Comparison of ENCODE assay signal across 2 cellular contexts in the genomic region with DNA sequence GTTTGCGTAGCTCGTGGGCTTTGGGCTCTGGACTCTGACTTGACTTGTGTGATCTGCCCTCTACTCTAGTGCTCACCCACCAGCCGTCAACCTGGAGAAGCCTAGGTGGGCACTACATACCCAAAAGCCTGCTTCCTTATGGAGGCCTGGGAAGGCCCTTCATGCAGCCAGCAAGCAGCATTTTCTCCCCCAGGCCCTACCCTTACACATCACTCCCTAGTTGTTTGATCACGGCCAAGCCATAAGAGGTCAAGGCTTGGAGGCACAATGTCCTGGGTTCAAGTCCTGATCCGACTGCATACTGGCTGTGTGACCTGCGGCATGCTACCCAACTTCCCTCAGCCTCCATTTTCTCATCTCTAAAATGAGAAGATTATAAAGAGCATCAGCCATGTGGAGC.
TF ChIP-seq lines count a peak whose summit lies in the region.

No MANE protein-coding gene starts in this region.

TF ChIP-seq in GM23338, 12 proteins besides CTCF, POLR2A, EP300 and RAD21:
- TF ChIP-seq, protein P1, sequence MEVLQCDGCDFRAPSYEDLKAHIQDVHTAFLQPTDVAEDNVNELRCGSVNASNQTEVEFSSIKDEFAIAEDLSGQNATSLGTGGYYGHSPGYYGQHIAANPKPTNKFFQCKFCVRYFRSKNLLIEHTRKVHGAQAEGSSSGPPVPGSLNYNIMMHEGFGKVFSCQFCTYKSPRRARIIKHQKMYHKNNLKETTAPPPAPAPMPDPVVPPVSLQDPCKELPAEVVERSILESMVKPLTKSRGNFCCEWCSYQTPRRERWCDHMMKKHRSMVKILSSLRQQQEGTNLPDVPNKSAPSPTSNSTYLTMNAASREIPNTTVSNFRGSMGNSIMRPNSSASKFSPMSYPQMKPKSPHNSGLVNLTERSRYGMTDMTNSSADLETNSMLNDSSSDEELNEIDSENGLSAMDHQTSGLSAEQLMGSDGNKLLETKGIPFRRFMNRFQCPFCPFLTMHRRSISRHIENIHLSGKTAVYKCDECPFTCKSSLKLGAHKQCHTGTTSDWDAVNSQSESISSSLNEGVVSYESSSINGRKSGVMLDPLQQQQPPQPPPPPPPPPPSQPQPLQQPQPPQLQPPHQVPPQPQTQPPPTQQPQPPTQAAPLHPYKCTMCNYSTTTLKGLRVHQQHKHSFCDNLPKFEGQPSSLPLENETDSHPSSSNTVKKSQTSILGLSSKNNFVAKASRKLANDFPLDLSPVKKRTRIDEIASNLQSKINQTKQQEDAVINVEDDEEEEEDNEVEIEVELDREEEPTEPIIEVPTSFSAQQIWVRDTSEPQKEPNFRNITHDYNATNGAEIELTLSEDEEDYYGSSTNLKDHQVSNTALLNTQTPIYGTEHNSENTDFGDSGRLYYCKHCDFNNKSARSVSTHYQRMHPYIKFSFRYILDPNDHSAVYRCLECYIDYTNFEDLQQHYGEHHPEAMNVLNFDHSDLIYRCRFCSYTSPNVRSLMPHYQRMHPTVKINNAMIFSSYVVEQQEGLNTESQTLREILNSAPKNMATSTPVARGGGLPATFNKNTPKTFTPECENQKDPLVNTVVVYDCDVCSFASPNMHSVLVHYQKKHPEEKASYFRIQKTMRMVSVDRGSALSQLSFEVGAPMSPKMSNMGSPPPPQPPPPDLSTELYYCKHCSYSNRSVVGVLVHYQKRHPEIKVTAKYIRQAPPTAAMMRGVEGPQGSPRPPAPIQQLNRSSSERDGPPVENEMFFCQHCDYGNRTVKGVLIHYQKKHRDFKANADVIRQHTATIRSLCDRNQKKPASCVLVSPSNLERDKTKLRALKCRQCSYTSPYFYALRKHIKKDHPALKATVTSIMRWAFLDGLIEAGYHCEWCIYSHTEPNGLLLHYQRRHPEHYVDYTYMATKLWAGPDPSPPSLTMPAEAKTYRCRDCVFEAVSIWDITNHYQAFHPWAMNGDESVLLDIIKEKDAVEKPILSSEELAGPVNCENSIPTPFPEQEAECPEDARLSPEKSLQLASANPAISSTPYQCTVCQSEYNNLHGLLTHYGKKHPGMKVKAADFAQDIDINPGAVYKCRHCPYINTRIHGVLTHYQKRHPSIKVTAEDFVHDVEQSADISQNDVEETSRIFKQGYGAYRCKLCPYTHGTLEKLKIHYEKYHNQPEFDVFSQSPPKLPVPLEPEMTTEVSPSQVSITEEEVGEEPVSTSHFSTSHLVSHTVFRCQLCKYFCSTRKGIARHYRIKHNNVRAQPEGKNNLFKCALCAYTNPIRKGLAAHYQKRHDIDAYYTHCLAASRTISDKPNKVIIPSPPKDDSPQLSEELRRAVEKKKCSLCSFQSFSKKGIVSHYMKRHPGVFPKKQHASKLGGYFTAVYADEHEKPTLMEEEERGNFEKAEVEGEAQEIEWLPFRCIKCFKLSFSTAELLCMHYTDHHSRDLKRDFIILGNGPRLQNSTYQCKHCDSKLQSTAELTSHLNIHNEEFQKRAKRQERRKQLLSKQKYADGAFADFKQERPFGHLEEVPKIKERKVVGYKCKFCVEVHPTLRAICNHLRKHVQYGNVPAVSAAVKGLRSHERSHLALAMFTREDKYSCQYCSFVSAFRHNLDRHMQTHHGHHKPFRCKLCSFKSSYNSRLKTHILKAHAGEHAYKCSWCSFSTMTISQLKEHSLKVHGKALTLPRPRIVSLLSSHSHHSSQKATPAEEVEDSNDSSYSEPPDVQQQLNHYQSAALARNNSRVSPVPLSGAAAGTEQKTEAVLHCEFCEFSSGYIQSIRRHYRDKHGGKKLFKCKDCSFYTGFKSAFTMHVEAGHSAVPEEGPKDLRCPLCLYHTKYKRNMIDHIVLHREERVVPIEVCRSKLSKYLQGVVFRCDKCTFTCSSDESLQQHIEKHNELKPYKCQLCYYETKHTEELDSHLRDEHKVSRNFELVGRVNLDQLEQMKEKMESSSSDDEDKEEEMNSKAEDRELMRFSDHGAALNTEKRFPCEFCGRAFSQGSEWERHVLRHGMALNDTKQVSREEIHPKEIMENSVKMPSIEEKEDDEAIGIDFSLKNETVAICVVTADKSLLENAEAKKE (CRISPR knock-in tag; IDR thresholded peaks at IDR 0.05): no peak
- TF ChIP-seq ZNF331 (CRISPR knock-in tag; IDR thresholded peaks at IDR 0.05; ENCODE audit: low read depth): no peak
- TF ChIP-seq EZH2 (IDR thresholded peaks at IDR 0.05; ENCODE audit: low read depth, unreplicated experiment): no peak
- TF ChIP-seq JUNB (IDR thresholded peaks at IDR 0.05; ENCODE audit: unreplicated experiment): no peak
- TF ChIP-seq, protein P2, sequence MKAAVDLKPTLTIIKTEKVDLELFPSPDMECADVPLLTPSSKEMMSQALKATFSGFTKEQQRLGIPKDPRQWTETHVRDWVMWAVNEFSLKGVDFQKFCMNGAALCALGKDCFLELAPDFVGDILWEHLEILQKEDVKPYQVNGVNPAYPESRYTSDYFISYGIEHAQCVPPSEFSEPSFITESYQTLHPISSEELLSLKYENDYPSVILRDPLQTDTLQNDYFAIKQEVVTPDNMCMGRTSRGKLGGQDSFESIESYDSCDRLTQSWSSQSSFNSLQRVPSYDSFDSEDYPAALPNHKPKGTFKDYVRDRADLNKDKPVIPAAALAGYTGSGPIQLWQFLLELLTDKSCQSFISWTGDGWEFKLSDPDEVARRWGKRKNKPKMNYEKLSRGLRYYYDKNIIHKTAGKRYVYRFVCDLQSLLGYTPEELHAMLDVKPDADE (IDR thresholded peaks at IDR 0.05): no peak
- TF ChIP-seq ZNF114 (CRISPR knock-in tag; IDR thresholded peaks at IDR 0.05): no peak
- TF ChIP-seq EZH2phosphoT487 (IDR thresholded peaks at IDR 0.05; ENCODE audit: unreplicated experiment): no peak
- TF ChIP-seq NANOG (IDR thresholded peaks at IDR 0.05; ENCODE audit: borderline replicate concordance): no peak

TF ChIP-seq in WTC11, 78 proteins besides CTCF, POLR2A, EP300 and RAD21 (continued from another document):
- TF ChIP-seq, protein P3, sequence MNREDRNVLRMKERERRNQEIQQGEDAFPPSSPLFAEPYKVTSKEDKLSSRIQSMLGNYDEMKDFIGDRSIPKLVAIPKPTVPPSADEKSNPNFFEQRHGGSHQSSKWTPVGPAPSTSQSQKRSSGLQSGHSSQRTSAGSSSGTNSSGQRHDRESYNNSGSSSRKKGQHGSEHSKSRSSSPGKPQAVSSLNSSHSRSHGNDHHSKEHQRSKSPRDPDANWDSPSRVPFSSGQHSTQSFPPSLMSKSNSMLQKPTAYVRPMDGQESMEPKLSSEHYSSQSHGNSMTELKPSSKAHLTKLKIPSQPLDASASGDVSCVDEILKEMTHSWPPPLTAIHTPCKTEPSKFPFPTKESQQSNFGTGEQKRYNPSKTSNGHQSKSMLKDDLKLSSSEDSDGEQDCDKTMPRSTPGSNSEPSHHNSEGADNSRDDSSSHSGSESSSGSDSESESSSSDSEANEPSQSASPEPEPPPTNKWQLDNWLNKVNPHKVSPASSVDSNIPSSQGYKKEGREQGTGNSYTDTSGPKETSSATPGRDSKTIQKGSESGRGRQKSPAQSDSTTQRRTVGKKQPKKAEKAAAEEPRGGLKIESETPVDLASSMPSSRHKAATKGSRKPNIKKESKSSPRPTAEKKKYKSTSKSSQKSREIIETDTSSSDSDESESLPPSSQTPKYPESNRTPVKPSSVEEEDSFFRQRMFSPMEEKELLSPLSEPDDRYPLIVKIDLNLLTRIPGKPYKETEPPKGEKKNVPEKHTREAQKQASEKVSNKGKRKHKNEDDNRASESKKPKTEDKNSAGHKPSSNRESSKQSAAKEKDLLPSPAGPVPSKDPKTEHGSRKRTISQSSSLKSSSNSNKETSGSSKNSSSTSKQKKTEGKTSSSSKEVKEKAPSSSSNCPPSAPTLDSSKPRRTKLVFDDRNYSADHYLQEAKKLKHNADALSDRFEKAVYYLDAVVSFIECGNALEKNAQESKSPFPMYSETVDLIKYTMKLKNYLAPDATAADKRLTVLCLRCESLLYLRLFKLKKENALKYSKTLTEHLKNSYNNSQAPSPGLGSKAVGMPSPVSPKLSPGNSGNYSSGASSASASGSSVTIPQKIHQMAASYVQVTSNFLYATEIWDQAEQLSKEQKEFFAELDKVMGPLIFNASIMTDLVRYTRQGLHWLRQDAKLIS (CRISPR knock-in tag; IDR thresholded peaks at IDR 0.05; ENCODE audit: borderline replicate concordance): no peak
- TF ChIP-seq JUN (CRISPR knock-in tag; IDR thresholded peaks at IDR 0.05) (no peak), ESRRA (CRISPR knock-in tag; IDR thresholded peaks at IDR 0.05; ENCODE audit: borderline replicate concordance) (no peak), ZNF423 (CRISPR knock-in tag; IDR thresholded peaks at IDR 0.05) (no peak), NR1H2 (CRISPR knock-in tag; IDR thresholded peaks at IDR 0.05) (no peak), CREM (CRISPR knock-in tag; IDR thresholded peaks at IDR 0.05) (no peak)
- TF ChIP-seq, protein P4, sequence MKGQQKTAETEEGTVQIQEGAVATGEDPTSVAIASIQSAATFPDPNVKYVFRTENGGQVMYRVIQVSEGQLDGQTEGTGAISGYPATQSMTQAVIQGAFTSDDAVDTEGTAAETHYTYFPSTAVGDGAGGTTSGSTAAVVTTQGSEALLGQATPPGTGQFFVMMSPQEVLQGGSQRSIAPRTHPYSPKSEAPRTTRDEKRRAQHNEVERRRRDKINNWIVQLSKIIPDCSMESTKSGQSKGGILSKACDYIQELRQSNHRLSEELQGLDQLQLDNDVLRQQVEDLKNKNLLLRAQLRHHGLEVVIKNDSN (CRISPR knock-in tag; IDR thresholded peaks at IDR 0.05): no peak
- TF ChIP-seq, protein P5, sequence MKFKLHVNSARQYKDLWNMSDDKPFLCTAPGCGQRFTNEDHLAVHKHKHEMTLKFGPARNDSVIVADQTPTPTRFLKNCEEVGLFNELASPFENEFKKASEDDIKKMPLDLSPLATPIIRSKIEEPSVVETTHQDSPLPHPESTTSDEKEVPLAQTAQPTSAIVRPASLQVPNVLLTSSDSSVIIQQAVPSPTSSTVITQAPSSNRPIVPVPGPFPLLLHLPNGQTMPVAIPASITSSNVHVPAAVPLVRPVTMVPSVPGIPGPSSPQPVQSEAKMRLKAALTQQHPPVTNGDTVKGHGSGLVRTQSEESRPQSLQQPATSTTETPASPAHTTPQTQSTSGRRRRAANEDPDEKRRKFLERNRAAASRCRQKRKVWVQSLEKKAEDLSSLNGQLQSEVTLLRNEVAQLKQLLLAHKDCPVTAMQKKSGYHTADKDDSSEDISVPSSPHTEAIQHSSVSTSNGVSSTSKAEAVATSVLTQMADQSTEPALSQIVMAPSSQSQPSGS (CRISPR knock-in tag; IDR thresholded peaks at IDR 0.05; ENCODE audit: borderline replicate concordance, low read depth): no peak
- TF ChIP-seq, protein P6, sequence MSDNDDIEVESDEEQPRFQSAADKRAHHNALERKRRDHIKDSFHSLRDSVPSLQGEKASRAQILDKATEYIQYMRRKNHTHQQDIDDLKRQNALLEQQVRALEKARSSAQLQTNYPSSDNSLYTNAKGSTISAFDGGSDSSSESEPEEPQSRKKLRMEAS (CRISPR knock-in tag; IDR thresholded peaks at IDR 0.05): no peak
- TF ChIP-seq, protein P7, sequence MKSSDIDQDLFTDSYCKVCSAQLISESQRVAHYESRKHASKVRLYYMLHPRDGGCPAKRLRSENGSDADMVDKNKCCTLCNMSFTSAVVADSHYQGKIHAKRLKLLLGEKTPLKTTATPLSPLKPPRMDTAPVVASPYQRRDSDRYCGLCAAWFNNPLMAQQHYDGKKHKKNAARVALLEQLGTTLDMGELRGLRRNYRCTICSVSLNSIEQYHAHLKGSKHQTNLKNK (CRISPR knock-in tag; IDR thresholded peaks at IDR 0.05): no peak
- TF ChIP-seq, protein P8, sequence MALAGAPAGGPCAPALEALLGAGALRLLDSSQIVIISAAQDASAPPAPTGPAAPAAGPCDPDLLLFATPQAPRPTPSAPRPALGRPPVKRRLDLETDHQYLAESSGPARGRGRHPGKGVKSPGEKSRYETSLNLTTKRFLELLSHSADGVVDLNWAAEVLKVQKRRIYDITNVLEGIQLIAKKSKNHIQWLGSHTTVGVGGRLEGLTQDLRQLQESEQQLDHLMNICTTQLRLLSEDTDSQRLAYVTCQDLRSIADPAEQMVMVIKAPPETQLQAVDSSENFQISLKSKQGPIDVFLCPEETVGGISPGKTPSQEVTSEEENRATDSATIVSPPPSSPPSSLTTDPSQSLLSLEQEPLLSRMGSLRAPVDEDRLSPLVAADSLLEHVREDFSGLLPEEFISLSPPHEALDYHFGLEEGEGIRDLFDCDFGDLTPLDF (CRISPR knock-in tag; IDR thresholded peaks at IDR 0.05): no peak
